8 cellular contexts compared by ENCODE assay signal in genomic region chr9:122264360-122265264, GRCh38. TPM values are rescaled to one million over a fixed set of nuclear protein-coding genes. Genes with fewer than 3 reads are reported as not detected.
DNase-seq lines count a peak whose midpoint lies in the region; ATAC-seq, FAIRE-seq and TF ChIP-seq lines count a peak whose summit lies in the region.

Gene MRRF, plus strand, starts transcription at chr9:122264882. Its CDS starts 6,010 bp downstream, at chr9:122270892.
Gene RBM18, minus strand, starts transcription at chr9:122264840. Its CDS starts 3,348 bp downstream, at chr9:122261492.

- TF ChIP-seq CTCF in left lung (IDR thresholded peaks at IDR 0.05) = no peak

- H3K9me3 Mint-ChIP-seq in dendritic cell treated with granulocyte-macrophage colony-stimulating factor and Interleukin-4, amounts not matched to agents 40 ng/mL and 50 ng/mL, for 4 days = no peaks in the 10 kb centered on the region

- H3K36me3 ChIP-seq in BLaER1 (peaks cover 23% of the 10 kb centered on the region), left lung (peaks cover 0 to 19% of the 10 kb centered on the region in 2 donors)

- H3K9me3 ChIP-seq in BLaER1 (no peaks in the 10 kb centered on the region), left lung (no peaks in the 10 kb centered on the region)

- H3K9ac ChIP-seq in BLaER1 = peak within 1 kb of the TSS; percentile 91

- H3K27ac ChIP-seq in BLaER1 (peak within 1 kb of the TSS; percentile 90), left lung (peak within 1 kb of the TSS; percentile 90 to 95)

- peak; percentile 92 for FAIRE-seq in GM19239 (lab: Jason Lieb, UNC)

- H3K4me1 ChIP-seq in BLaER1 (peaks cover 56% of the 10 kb centered on the region), left lung (peaks cover 14 to 44% of the 10 kb centered on the region in 2 donors)

- peaks cover 55% of the 10 kb centered on the region for H3K36me3 Mint-ChIP-seq in dendritic cell treated with granulocyte-macrophage colony-stimulating factor and Interleukin-4, amounts not matched to agents 40 ng/mL and 50 ng/mL, for 4 days (ENCODE audit: low read depth)

- peak within 1 kb of the TSS; percentile 87 for H3K4me3 ChIP-seq in BLaER1
- peak within 1 kb of the TSS; percentile 57 to 63 for H3K4me3 ChIP-seq in left lung

- peak within 1 kb of the TSS; percentile 98 for H3K27ac Mint-ChIP-seq in dendritic cell treated with granulocyte-macrophage colony-stimulating factor and Interleukin-4, amounts not matched to agents 40 ng/mL and 50 ng/mL, for 4 days

- DNase-seq in GM19239 (ENCODE audit: insufficient read length, low spot score) (peak; percentile 69), NCI-H526 (lab: John Stamatoyannopoulos, UW) (peak; percentile 65 to 89), left lung (peak; percentile 90 to 96)
- peak; percentile 86 to 88 for DNase-seq in activated CD4-positive, alpha-beta T cell treated with anti-CD3 and anti-CD28 coated beads, Interleukin-2, amount 50 U/mL, for 24 hours (ENCODE audit: low read depth in 1 of 2, low spot score in 1 of 2)
- peak; percentile 83 for DNase-seq in stimulated activated CD4-positive, alpha-beta T cell treated with anti-CD3 and anti-CD28 coated beads, Interleukin-2, amount 100 ng/mL, for 4 hours (ENCODE audit: low read depth)

- no peaks in the 10 kb centered on the region for H3K27me3 ChIP-seq in BLaER1
- H3K27me3 ChIP-seq in left lung = no peaks in the 10 kb centered on the region

- peaks cover 43% of the 10 kb centered on the region for H4K20me1 ChIP-seq in BLaER1

- intact Hi-C loops in dendritic cell treated with granulocyte-macrophage colony-stimulating factor and Interleukin-4, amounts not matched to agents 40 ng/mL and 50 ng/mL, for 4 days (cut with micrococcal nuclease) = loop anchor here (2.0 to 5.0 kb wide), 2 partner anchors 83 to 172 kb away; partner anchors contain the start of gene TTLL11
- intact Hi-C loops in left lung (cut with DNase I) = no loop called here

- H3K4me2 ChIP-seq in BLaER1 = peak within 1 kb of the TSS; percentile 96

- peak within 1 kb of the TSS; percentile 99 for H3K4me3 Mint-ChIP-seq in dendritic cell treated with granulocyte-macrophage colony-stimulating factor and Interleukin-4, amounts not matched to agents 40 ng/mL and 50 ng/mL, for 4 days

- H3K27me3 Mint-ChIP-seq in dendritic cell treated with granulocyte-macrophage colony-stimulating factor and Interleukin-4, amounts not matched to agents 40 ng/mL and 50 ng/mL, for 4 days = no peaks in the 10 kb centered on the region

- ATAC-seq in HG03442 (IDR thresholded peaks at IDR 0.05; ENCODE audit: unreplicated experiment) (peak; percentile 80), left lung (peak; percentile 92)

- peaks cover 47% of the 10 kb centered on the region for H3K4me1 Mint-ChIP-seq in dendritic cell treated with granulocyte-macrophage colony-stimulating factor and Interleukin-4, amounts not matched to agents 40 ng/mL and 50 ng/mL, for 4 days (ENCODE audit: low read depth)

RNA-seq across cellular contexts. Expression of gene MRRF, which starts in this region (rescaled TPM):
- 10 to 100 TPM; 21.3 to 35.7 TPM for total RNA-seq in left lung

RNA-seq across cellular contexts. Expression of gene RBM18, which starts in this region (rescaled TPM):
- 10 to 100 TPM; 17.8 to 21.6 TPM for total RNA-seq in left lung

Comparison
In these comparisons a context has a peak if more than half of its experiments do, and no peak if none do; other contexts are left out.
1. Peak in every context shown above with its lines: DNase-seq, ATAC-seq, H3K4me3 ChIP-seq and H3K27ac ChIP-seq.